13 cellular contexts compared by ENCODE assay signal in the genomic region with DNA sequence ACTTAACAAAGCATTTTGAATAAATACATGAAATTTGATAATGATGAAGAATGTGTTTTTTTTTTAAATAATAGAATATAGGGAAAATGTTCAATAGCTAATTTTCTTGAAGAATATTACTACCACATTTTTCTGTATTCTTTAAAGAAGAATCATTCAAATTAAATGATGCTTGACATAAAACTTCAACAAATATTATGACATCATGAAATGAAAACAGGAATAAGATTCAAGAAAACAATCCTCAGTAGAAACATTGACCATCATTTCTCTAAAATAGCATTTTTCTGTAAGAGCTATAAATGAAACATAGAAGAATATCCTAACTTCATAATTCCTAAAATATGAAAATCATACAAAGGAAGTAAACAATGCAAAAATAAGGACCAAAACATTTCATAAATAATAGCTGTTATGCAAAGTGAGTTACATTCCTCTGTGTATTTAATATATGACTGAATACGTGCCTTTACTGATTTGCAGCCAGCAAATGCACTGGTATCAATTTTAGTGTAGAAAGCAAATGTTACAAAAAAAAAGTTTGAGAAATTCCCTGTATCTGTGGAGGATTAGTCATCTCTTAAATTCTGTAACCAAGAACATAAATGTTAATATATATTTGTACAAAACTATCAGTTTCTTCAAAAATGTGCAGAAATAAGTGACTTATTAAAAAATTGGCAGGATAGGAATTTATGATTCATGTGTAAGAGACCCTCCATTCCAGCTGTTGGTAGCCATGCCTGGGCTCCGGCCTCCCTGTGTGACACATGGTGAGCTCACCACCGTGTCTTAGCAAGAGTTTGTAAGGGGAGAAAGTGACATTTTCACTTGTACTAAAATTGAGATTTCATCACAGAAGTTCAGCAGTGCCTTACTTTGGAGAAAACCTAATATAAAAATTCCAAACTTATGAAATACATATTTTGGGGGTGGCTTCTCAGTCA. TPM values are rescaled to one million over a fixed set of nuclear protein-coding genes. Genes with fewer than 3 reads are reported as not detected.
DNase-seq lines count a peak whose midpoint lies in the region; ATAC-seq, FAIRE-seq and TF ChIP-seq lines count a peak whose summit lies in the region.
"Had no signal": no experiment of that assay in that cellular context is flagged by ENCODE, and none has a peak within 500 bp of the region (broad histone marks: within the 10 kb centered on the region; RNA-seq: fewer than 3 reads in every experiment).

No MANE protein-coding gene starts in this region.

- no peak overlapping the region for H3K9ac ChIP-seq in smooth muscle cell (ENCODE audit: low read depth)
- H3K9ac ChIP-seq: BLaER1 treated with 17β-estradiol and CSF1 and Interleukin-3, amounts not matched to agents 10 nM and 100 nM had no signal

- H3K36me3 Mint-ChIP-seq in activated T-cell treated with anti-CD3 and anti-CD28 coated beads, Interleukin-2, amount 50 U/mL, for 24 hours (ENCODE audit: low read depth), result no peaks in the 10 kb centered on the region
- H3K36me3 Mint-ChIP-seq: natural killer cell had no signal

- H3F3A ChIP-seq in smooth muscle cell (ENCODE audit: low read depth), result no peaks in the 10 kb centered on the region

- H3K4me3 ChIP-seq in bronchial epithelial cell (ENCODE audit: low read depth, low read length) (no peak overlapping the region), smooth muscle cell (no peak overlapping the region)
- H3K4me3 ChIP-seq: BLaER1 treated with 17β-estradiol and CSF1 and Interleukin-3, amounts not matched to agents 10 nM and 100 nM; vagina had no signal

- no peak for TF ChIP-seq CTCF in bronchial epithelial cell (IDR thresholded peaks at IDR 0.05; ENCODE audit: insufficient read depth, low read length, severe bottlenecking)
- TF ChIP-seq CTCF in smooth muscle cell (IDR thresholded peaks at IDR 0.05; ENCODE audit: borderline replicate concordance, insufficient read depth, poor library complexity, severe bottlenecking), result no peak

- ATAC-seq in HG03439 (IDR thresholded peaks at IDR 0.05; ENCODE audit: unreplicated experiment) (no peak), HG02970 (IDR thresholded peaks at IDR 0.05; ENCODE audit: low FRiP score, unreplicated experiment) (no peak)
- ATAC-seq: natural killer cell had no signal

- peaks cover 10% of the 10 kb centered on the region for H3K4me1 Mint-ChIP-seq in activated T-cell treated with anti-CD3 and anti-CD28 coated beads, Interleukin-2, amount 50 U/mL, for 24 hours (ENCODE audit: low read depth)
- H3K4me1 Mint-ChIP-seq: natural killer cell had no signal

- peaks cover 3% of the 10 kb centered on the region for H3K4me1 ChIP-seq in smooth muscle cell (ENCODE audit: low read depth)
- H3K4me1 ChIP-seq: BLaER1 treated with 17β-estradiol and CSF1 and Interleukin-3, amounts not matched to agents 10 nM and 100 nM; vagina had no signal

- H4K20me1 ChIP-seq in smooth muscle cell (ENCODE audit: low read depth), result no peaks in the 10 kb centered on the region
- H4K20me1 ChIP-seq: BLaER1 treated with 17β-estradiol and CSF1 and Interleukin-3, amounts not matched to agents 10 nM and 100 nM had no signal

- H3K9me3 ChIP-seq in smooth muscle cell (replicated peaks; ENCODE audit: low read depth), result no peaks in the 10 kb centered on the region
- H3K9me3 ChIP-seq: BLaER1 treated with 17β-estradiol and CSF1 and Interleukin-3, amounts not matched to agents 10 nM and 100 nM; vagina had no signal

- H3K4me3 Mint-ChIP-seq in activated T-cell treated with anti-CD3 and anti-CD28 coated beads, Interleukin-2, amount 50 U/mL, for 24 hours, result no peak overlapping the region
- H3K4me3 Mint-ChIP-seq: natural killer cell had no signal

- no peak for FAIRE-seq in bronchial epithelial cell (lab: Jason Lieb, UNC)
- FAIRE-seq: H1 had no signal

- no peaks in the 10 kb centered on the region for H3K9me3 Mint-ChIP-seq in activated T-cell treated with anti-CD3 and anti-CD28 coated beads, Interleukin-2, amount 50 U/mL, for 24 hours
- H3K9me3 Mint-ChIP-seq: natural killer cell had no signal

- 43% methylated on average over 3 of the region's 3 CpGs for WGBS in smooth muscle cell (ENCODE audit: low lambda C conversion rate)

- peaks cover 24% of the 10 kb centered on the region for H3K27me3 Mint-ChIP-seq in activated T-cell treated with anti-CD3 and anti-CD28 coated beads, Interleukin-2, amount 50 U/mL, for 24 hours

- peak overlapping the region; percentile 20 for H3K27ac ChIP-seq in smooth muscle cell (ENCODE audit: low read depth)
- H3K27ac ChIP-seq: BLaER1 treated with 17β-estradiol and CSF1 and Interleukin-3, amounts not matched to agents 10 nM and 100 nM; vagina had no signal

- H3K27me3 ChIP-seq in bronchial epithelial cell (ENCODE audit: control insufficient read depth, insufficient read depth, low read length) (no peaks in the 10 kb centered on the region), smooth muscle cell (ENCODE audit: low read depth) (no peaks in the 10 kb centered on the region)
- H3K27me3 ChIP-seq: BLaER1 treated with 17β-estradiol and CSF1 and Interleukin-3, amounts not matched to agents 10 nM and 100 nM; vagina had no signal

- H3K4me2 ChIP-seq in smooth muscle cell, result no peak overlapping the region
- H3K4me2 ChIP-seq: BLaER1 treated with 17β-estradiol and CSF1 and Interleukin-3, amounts not matched to agents 10 nM and 100 nM had no signal

- H3K36me3 ChIP-seq in bronchial epithelial cell (ENCODE audit: control insufficient read depth, insufficient read depth, low read length) (no peaks in the 10 kb centered on the region), smooth muscle cell (ENCODE audit: low read depth) (no peaks in the 10 kb centered on the region)
- H3K36me3 ChIP-seq: BLaER1 treated with 17β-estradiol and CSF1 and Interleukin-3, amounts not matched to agents 10 nM and 100 nM; vagina had no signal

- DNase-seq in activated T-cell treated with anti-CD3 and anti-CD28 coated beads, Interleukin-2, amount 50 U/mL, for 24 hours, result no peak
- no peak for DNase-seq in activated T-cell treated with anti-CD3 and anti-CD28 coated beads for 4 hours
- peak; percentile 96 for DNase-seq in HS-5 (ENCODE audit: low read depth)
- peak; percentile 88 for DNase-seq in bronchial epithelial cell (ENCODE audit: low read depth)
- DNase-seq in smooth muscle cell (lab: John Stamatoyannopoulos, UW; ENCODE audit: unreplicated experiment), result no peak
- no peak for DNase-seq in NCI-H187 (lab: John Stamatoyannopoulos, UW)
- DNase-seq: head of caudate nucleus, natural killer cell had no signal

- no peaks in the 10 kb centered on the region for H3K79me2 ChIP-seq in smooth muscle cell (ENCODE audit: low read depth)

- no peak overlapping the region for H2AFZ ChIP-seq in smooth muscle cell (ENCODE audit: low read depth)

- peak overlapping the region; percentile 39 for H3K27ac Mint-ChIP-seq in activated T-cell treated with anti-CD3 and anti-CD28 coated beads, Interleukin-2, amount 50 U/mL, for 24 hours
- H3K27ac Mint-ChIP-seq: natural killer cell had no signal

RNA-seq across cellular contexts. Expression of a gene that starts 15.0 kb away (rescaled TPM):
- 28.4 and 33.0 TPM in 2 replicates for total RNA-seq in bronchial epithelial cell
- 28.6 and 28.9 TPM in 2 replicates for total RNA-seq in smooth muscle cell
- polyA plus RNA-seq in smooth muscle cell, result 13.7 and 13.9 TPM in 2 replicates

RNA-seq across cellular contexts. Expression of a gene that starts 36.6 kb away (rescaled TPM):
- total RNA-seq in bronchial epithelial cell (0.53 and 1.7 TPM in 2 replicates), smooth muscle cell (7.4 and 10.1 TPM in 2 replicates)
- 8.3 and 11.3 TPM in 2 replicates for polyA plus RNA-seq in smooth muscle cell

Comparison
In these comparisons a context has a peak if more than half of its experiments do, and no peak if none do; other contexts are left out.
1. DNase-seq: peak in HS-5 (single experiment) and bronchial epithelial cell (single experiment); none in activated T-cell treated with anti-CD3 and anti-CD28 coated beads, Interleukin-2, amount 50 U/mL, for 24 hours (single experiment), activated T-cell treated with anti-CD3 and anti-CD28 coated beads for 4 hours (single experiment), smooth muscle cell (single experiment) and NCI-H187 (0 of 2).